Comparison of ENCODE assay signal across 5 cellular contexts in genomic region chr4:177494791-177495190, GRCh38.
"Had no signal": no experiment of that assay in that cellular context is flagged by ENCODE, and none has a peak within 500 bp of the region (broad histone marks: within the 10 kb centered on the region; RNA-seq: fewer than 3 reads in every experiment).

No MANE protein-coding gene starts in this region.

- H3K4me3 ChIP-seq: K562 had no signal

- DNase-seq: IMR-90, KBM-7, KG1 had no signal

- ATAC-seq: HepG2, K562 had no signal
